Comparison of ENCODE assay signal across 8 cellular contexts in genomic region chr15:31977812-31978662, GRCh38. TPM values are rescaled to one million over a fixed set of nuclear protein-coding genes. Genes with fewer than 3 reads are reported as not detected.
DNase-seq lines count a peak whose midpoint lies in the region; ATAC-seq and TF ChIP-seq lines count a peak whose summit lies in the region.

No MANE protein-coding gene starts in this region.

- H3K4me1 ChIP-seq in PC-3 (ENCODE audit: insufficient read depth, low read length) (peaks cover 8% of the 10 kb centered on the region), parathyroid adenoma (no peaks in the 10 kb centered on the region)

- BruUV-seq in PC-3 (replicated peaks; lab: Mats Ljungman, UMichigan), result no TSS peak

- H4K20me1 ChIP-seq in PC-3 (ENCODE audit: low read length), result no peaks in the 10 kb centered on the region

- POLR2A ChIA-PET in PC-3 (lab: Charles Lee; ENCODE audit: unreplicated experiment), result no interaction called here

- H3K4me3 Mint-ChIP-seq in activated T-cell treated with anti-CD3 and anti-CD28 coated beads, Interleukin-2, amount 50 U/mL, for 72 hours, result no peak overlapping the region

- H3K79me2 ChIP-seq in PC-3 (ENCODE audit: low read length) (no peaks in the 10 kb centered on the region), parathyroid adenoma (no peaks in the 10 kb centered on the region)

- peaks cover 40% of the 10 kb centered on the region for H3K27me3 Mint-ChIP-seq in activated T-cell treated with anti-CD3 and anti-CD28 coated beads, Interleukin-2, amount 50 U/mL, for 72 hours (ENCODE audit: low read depth)

- H3K4me2 ChIP-seq in PC-3 (ENCODE audit: low read length) (no peak overlapping the region), parathyroid adenoma (ENCODE audit: low read length) (no peak overlapping the region)

- peak; percentile 84 for TF ChIP-seq CTCF in PC-3 (conservative IDR thresholded peaks at IDR 0.05; ENCODE audit: low read depth, low read length)
- peak; percentile 80 for TF ChIP-seq CTCF in parathyroid adenoma (IDR thresholded peaks at IDR 0.05)

- ATAC-seq in HG03175 (IDR thresholded peaks at IDR 0.05; ENCODE audit: unreplicated experiment) (peak; percentile 66), PC-3 (peak; percentile 78), HG03342 (IDR thresholded peaks at IDR 0.05; ENCODE audit: unreplicated experiment) (no peak)
- ATAC-seq in activated T-cell treated with anti-CD3 and anti-CD28 coated beads, Interleukin-2, amount 50 U/mL, for 72 hours (replicated peaks in 1 of 2), result peak; percentile 69 to 78

- no peaks in the 10 kb centered on the region for H3K9me2 ChIP-seq in PC-3 (replicated peaks; ENCODE audit: low read length)

- intact Hi-C loops in PC-3 (cut with micrococcal nuclease), result no loop called here

- in situ Hi-C loops in G401 (cut with HindIII; ENCODE audit: low sequenced_read_pairs), result no loop called here

- no peaks in the 10 kb centered on the region for H3F3A ChIP-seq in PC-3 (ENCODE audit: low read length, unreplicated experiment)

- no peaks in the 10 kb centered on the region for H3K36me3 Mint-ChIP-seq in activated T-cell treated with anti-CD3 and anti-CD28 coated beads, Interleukin-2, amount 50 U/mL, for 72 hours (ENCODE audit: insufficient read depth in 2 of 2)

- DNase-seq in G401 (ENCODE audit: low spot score) (peak; percentile 43), PC-3 (peak; percentile 52), germinal center (ENCODE audit: low spot score) (peak; percentile 38), cerebellar nuclear complex (lab: John Stamatoyannopoulos, UW) (no peak)
- DNase-seq in activated T-cell treated with anti-CD3 and anti-CD28 coated beads, Interleukin-2, amount 50 U/mL, for 72 hours, result peak; percentile 62 to 70

- no peaks in the 10 kb centered on the region for H3K9me3 Mint-ChIP-seq in activated T-cell treated with anti-CD3 and anti-CD28 coated beads, Interleukin-2, amount 50 U/mL, for 72 hours

- H3K27ac ChIP-seq in PC-3 (ENCODE audit: low read length) (no peak overlapping the region), parathyroid adenoma (no peak overlapping the region)

- no peaks in the 10 kb centered on the region for H3K36me3 ChIP-seq in PC-3 (ENCODE audit: low read depth, low read length)
- no peaks in the 10 kb centered on the region for H3K36me3 ChIP-seq in parathyroid adenoma (ENCODE audit: control insufficient read depth, insufficient read depth, low read length)

- CTCF ChIA-PET in PC-3 (lab: Charles Lee), result interaction anchor here (0.6 kb wide), 1 partner anchor 1124 kb away, joined by 3 read pairs; no protein-coding TSS in a partner anchor

- H2AFZ ChIP-seq in PC-3 (ENCODE audit: low read length) (no peak overlapping the region), parathyroid adenoma (peak overlapping the region; percentile 28)

- peaks cover 17% of the 10 kb centered on the region for H3K4me1 Mint-ChIP-seq in activated T-cell treated with anti-CD3 and anti-CD28 coated beads, Interleukin-2, amount 50 U/mL, for 72 hours (ENCODE audit: low read depth)

- H3K4me3 ChIP-seq in PC-3 (ENCODE audit: low read length), result no peak overlapping the region
- H3K4me3 ChIP-seq in parathyroid adenoma (ENCODE audit: low read depth, low read length), result no peak overlapping the region

- H3K27me3 ChIP-seq in PC-3 (ENCODE audit: low read length) (peaks cover 5% of the 10 kb centered on the region; the same call in 1 of the 2 replicates), parathyroid adenoma (ENCODE audit: control insufficient read depth, insufficient read depth, low read length) (no peaks in the 10 kb centered on the region)

- H3K9me3 ChIP-seq in PC-3 (ENCODE audit: low read length) (no peaks in the 10 kb centered on the region), parathyroid adenoma (ENCODE audit: control insufficient read depth, low read length) (no peaks in the 10 kb centered on the region)

- no peak overlapping the region for H3K9ac ChIP-seq in PC-3 (ENCODE audit: low read length)
- H3K9ac ChIP-seq in parathyroid adenoma, result no peak overlapping the region

- no peak overlapping the region for H3K27ac Mint-ChIP-seq in activated T-cell treated with anti-CD3 and anti-CD28 coated beads, Interleukin-2, amount 50 U/mL, for 72 hours

RNA-seq across cellular contexts. Expression of gene CHRNA7, which starts 52.3 kb away (rescaled TPM):
- total RNA-seq in G401 (2014; rRNA removed; shearing (Covaris generic)), result 0.20 and 1.3 TPM in 2 replicates
- 0.73 and 1.0 TPM in 2 replicates for total RNA-seq in PC-3 (2014; rRNA removed)
- under 1 TPM; 0.46 to 0.51 TPM for total RNA-seq in activated T-cell treated with anti-CD3 and anti-CD28 coated beads, Interleukin-2, amount 50 U/mL, for 72 hours

Comparison
In these comparisons a context has a peak if more than half of its experiments do, and no peak if none do; other contexts are left out.
1. DNase-seq: peak in G401 (single experiment), PC-3 (single experiment), activated T-cell treated with anti-CD3 and anti-CD28 coated beads, Interleukin-2, amount 50 U/mL, for 72 hours (2 of 2) and germinal center (single experiment); none in cerebellar nuclear complex (0 of 2).